Comparison of ENCODE assay signal across 10 cellular contexts in genomic region chr7:1794888-1795542, GRCh38.
DNase-seq lines count a peak whose midpoint lies in the region; ATAC-seq and TF ChIP-seq lines count a peak whose summit lies in the region.
"Had no signal": no experiment of that assay in that cellular context is flagged by ENCODE, and none has a peak within 500 bp of the region (broad histone marks: within the 10 kb centered on the region; RNA-seq: fewer than 3 reads in every experiment).

No MANE protein-coding gene starts in this region.

- no peak overlapping the region for H3K27ac ChIP-seq in HCT116 (ENCODE audit: low read depth, low read length)
- H3K27ac ChIP-seq: right atrium auricular region had no signal

- RAD21 ChIA-PET in HCT116 (lab: Charles Lee; ENCODE audit: low non-redundant PET in 1 of 2, low total read pairs in 2 of 2, uncharacterized antibody in 2 of 2, unreplicated experiment in 2 of 2) = no interaction called here

- ATAC-seq in HCT116 (no peak), GM21619 (IDR thresholded peaks at IDR 0.05; ENCODE audit: unreplicated experiment) (no peak), GM21717 (IDR thresholded peaks at IDR 0.05; ENCODE audit: unreplicated experiment) (no peak), T-helper 17 cell (no peak)

- H3K9me2 ChIP-seq in HCT116 (ENCODE audit: insufficient read depth) = no peaks in the 10 kb centered on the region

- H3K9me3 ChIP-seq in HCT116 (ENCODE audit: control insufficient read depth in 1 of 2, insufficient read depth in 1 of 2, low read depth in 1 of 2, low read length in 2 of 2) (peaks cover 7 to 19% of the 10 kb centered on the region in 2 experiments; a peak in 3 of 4 replicates), T-helper 17 cell (ENCODE audit: control insufficient read depth, low read length, poor library complexity, severe bottlenecking) (no peaks in the 10 kb centered on the region)

- no peaks in the 10 kb centered on the region for H3K36me3 ChIP-seq in HCT116 (ENCODE audit: control insufficient read depth in 1 of 2, insufficient read depth in 2 of 2, low read length in 2 of 2)
- H3K36me3 ChIP-seq: right atrium auricular region had no signal

- POLR2A ChIA-PET in HCT116 (lab: Charles Lee) = no interaction called here

- H3K27me3 ChIP-seq in HCT116 (ENCODE audit: insufficient read depth, low read length) = no peaks in the 10 kb centered on the region
- H3K27me3 ChIP-seq: right atrium auricular region had no signal

- peak; percentile 12 for TF ChIP-seq CTCF in AG09309 (IDR thresholded peaks at IDR 0.05; ENCODE audit: control insufficient read depth, insufficient read depth, low read depth, low read length, missing control alignments)
- peak in 2 of 3 experiments; percentile 21 to 29; a peak in 2 of 6 replicates for TF ChIP-seq CTCF in HCT116 (IDR thresholded peaks at IDR 0.05 in 2 of 3, conservative IDR thresholded peaks at IDR 0.05 in 1 of 3; ENCODE audit: borderline replicate concordance in 1 of 3, insufficient read depth in 1 of 3, low read depth in 2 of 3, low read length in 2 of 3)

- H3K27ac Mint-ChIP-seq in T-helper 17 cell = no peak overlapping the region
- H3K27ac Mint-ChIP-seq: CD4-positive, CD25-positive, alpha-beta regulatory T cell had no signal

- no peak overlapping the region for H3K4me3 Mint-ChIP-seq in T-helper 17 cell
- H3K4me3 Mint-ChIP-seq: CD4-positive, CD25-positive, alpha-beta regulatory T cell had no signal

- H3K9ac ChIP-seq in HCT116 (ENCODE audit: low read length) = no peak overlapping the region

- intact Hi-C loops in HCT116 (cut with micrococcal nuclease) = no loop called here

- TF ChIP-seq POLR2A in HCT116 (IDR thresholded peaks at IDR 0.05; ENCODE audit: borderline replicate concordance, extremely low read depth, insufficient read depth, insufficient read length) = no peak
- TF ChIP-seq POLR2A in erythroblast (IDR thresholded peaks at IDR 0.05; ENCODE audit: low read length) = no peak

- no peaks in the 10 kb centered on the region for H3K36me3 Mint-ChIP-seq in T-helper 17 cell (ENCODE audit: low read depth)

- H3K4me2 ChIP-seq in HCT116 (ENCODE audit: low read length) = no peak overlapping the region

- BruUV-seq in HCT116 (replicated peaks; lab: Mats Ljungman, UMichigan) = no TSS peak

- H4K20me1 ChIP-seq in HCT116 (ENCODE audit: insufficient read depth) = no peaks in the 10 kb centered on the region

- H3K27me3 Mint-ChIP-seq in T-helper 17 cell = peaks cover 5% of the 10 kb centered on the region

- no peaks in the 10 kb centered on the region for H3K4me1 Mint-ChIP-seq in T-helper 17 cell
- H3K4me1 Mint-ChIP-seq: CD4-positive, CD25-positive, alpha-beta regulatory T cell had no signal

- TF ChIP-seq RAD21 in HCT116 (IDR thresholded peaks at IDR 0.05; ENCODE audit: low read depth) = peak; percentile 39; the same call in 1 of the 2 replicates

- no peaks in the 10 kb centered on the region for H3K4me1 ChIP-seq in HCT116 (ENCODE audit: control insufficient read depth in 1 of 2, insufficient read depth in 2 of 2, low read length in 2 of 2)
- H3K4me1 ChIP-seq: right atrium auricular region had no signal

- CTCF ChIA-PET in HCT116 (lab: Charles Lee) = no interaction called here

- DNase-seq in AG09309 (ENCODE audit: low read depth) (no peak), HCT116 (ENCODE audit: low read depth, low spot score) (no peak), NCI-H82 treated with DMSO at 0.1 percent for 48 hours (lab: John Stamatoyannopoulos, UW; ENCODE audit: unreplicated experiment) (peak; percentile 15), erythroblast (lab: John Stamatoyannopoulos, UW) (peak; percentile 33 to 47), T-helper 17 cell (no peak)
- DNase-seq in activated T-cell treated with anti-CD3 and anti-CD28 coated beads, Interleukin-2, amount 50 U/mL, for 48 hours = no peak

- H2AFZ ChIP-seq in HCT116 (ENCODE audit: low read depth, low read length, poor library complexity, severe bottlenecking) = no peak overlapping the region

- H3K4me3 ChIP-seq in AG09309 (ENCODE audit: control insufficient read depth, low read depth, low read length) (no peak overlapping the region), HCT116 (replicated peaks in 1 of 2; ENCODE audit: low read depth in 1 of 2, low read length in 2 of 2) (no peak overlapping the region)
- H3K4me3 ChIP-seq: right atrium auricular region had no signal

- H3K79me2 ChIP-seq in HCT116 (ENCODE audit: insufficient read depth, low read length) = no peaks in the 10 kb centered on the region

TF ChIP-seq in HCT116, 20 proteins besides CTCF, POLR2A, EP300 and RAD21:
- TF ChIP-seq ZNF274 (IDR thresholded peaks at IDR 0.05; ENCODE audit: low read depth, low read length) = no peak
- no peak for TF ChIP-seq REST (IDR thresholded peaks at IDR 0.05; ENCODE audit: low read depth)
- peak; percentile 74 for TF ChIP-seq CBX3 (IDR thresholded peaks at IDR 0.05; ENCODE audit: low read depth)
- no peak for TF ChIP-seq EZH2phosphoT487 (IDR thresholded peaks at IDR 0.05; ENCODE audit: borderline replicate concordance)

Comparison
In these comparisons a context has a peak if more than half of its experiments do, and no peak if none do; other contexts are left out.
1. DNase-seq: peak in NCI-H82 treated with DMSO at 0.1 percent for 48 hours (single experiment) and erythroblast (2 of 2); none in AG09309 (single experiment), HCT116 (single experiment), activated T-cell treated with anti-CD3 and anti-CD28 coated beads, Interleukin-2, amount 50 U/mL, for 48 hours (0 of 2) and T-helper 17 cell (0 of 3).